29 cellular contexts compared by ENCODE assay signal in genomic region chr6:81648502-81648901, GRCh38.
"Had no signal": no experiment of that assay in that cellular context is flagged by ENCODE, and none has a peak within 500 bp of the region (broad histone marks: within the 10 kb centered on the region; RNA-seq: fewer than 3 reads in every experiment).

No MANE protein-coding gene starts in this region.

- H3K27ac Mint-ChIP-seq: dendritic cell treated with granulocyte-macrophage colony-stimulating factor and Interleukin-4, amounts not matched to agents 40 ng/mL and 50 ng/mL, for 4 days; effector memory CD8-positive, alpha-beta T cell; endodermal cell had no signal

- H3K27ac ChIP-seq: coronary artery, dorsolateral prefrontal cortex, epithelial cell of prostate, esophagus muscularis mucosa, esophagus squamous epithelium, foreskin keratinocyte, gastrocnemius medialis, gastroesophageal sphincter, heart left ventricle, heart right ventricle, hepatocyte had no signal

- DNase-seq: cortex of kidney; dermis blood vessel endothelial cell; dorsolateral prefrontal cortex; effector CD4-positive, alpha-beta T cell; effector CD8-positive, alpha-beta T cell; effector memory CD4-positive, alpha-beta T cell; effector memory CD8-positive, alpha-beta T cell; endodermal cell; erythroblast; esophagus squamous epithelium; foreskin fibroblast; foreskin keratinocyte; foreskin melanocyte; gastrocnemius medialis; glutamatergic neuron; head of caudate nucleus; heart left ventricle; heart right ventricle; hippocampal formation had no signal

- ATAC-seq: effector memory CD8-positive, alpha-beta T cell; esophagus mucosa; foreskin keratinocyte; gastrocnemius medialis; gastroesophageal sphincter; heart left ventricle; heart right ventricle had no signal

- H3K9me3 Mint-ChIP-seq: dendritic cell treated with granulocyte-macrophage colony-stimulating factor and Interleukin-4, amounts not matched to agents 40 ng/mL and 50 ng/mL, for 4 days; endodermal cell had no signal

- H3K4me1 ChIP-seq: esophagus muscularis mucosa, esophagus squamous epithelium, foreskin keratinocyte, gastrocnemius medialis, gastroesophageal sphincter, heart left ventricle, heart right ventricle had no signal

- H3K79me2 ChIP-seq: hepatocyte had no signal

- H3K36me3 ChIP-seq: esophagus muscularis mucosa, esophagus squamous epithelium, gastrocnemius medialis, gastroesophageal sphincter, heart left ventricle, heart right ventricle had no signal

- H3K4me2 ChIP-seq: hepatocyte had no signal

- FAIRE-seq: endometrium, endothelial cell of umbilical vein, frontal cortex had no signal

- H3K9me3 ChIP-seq: esophagus muscularis mucosa, esophagus squamous epithelium, gastrocnemius medialis, gastroesophageal sphincter, heart left ventricle had no signal

- H3K4me3 Mint-ChIP-seq: dendritic cell treated with granulocyte-macrophage colony-stimulating factor and Interleukin-4, amounts not matched to agents 40 ng/mL and 50 ng/mL, for 4 days; effector memory CD8-positive, alpha-beta T cell; endodermal cell had no signal

- H3K4me3 ChIP-seq: coronary artery, dorsolateral prefrontal cortex, esophagus muscularis mucosa, esophagus squamous epithelium, gastrocnemius medialis, gastroesophageal sphincter, heart left ventricle, heart right ventricle, hepatocyte had no signal

- H2AFZ ChIP-seq: hepatocyte had no signal

- H3K27me3 ChIP-seq: dorsolateral prefrontal cortex, esophagus muscularis mucosa, esophagus squamous epithelium, foreskin keratinocyte, gastrocnemius medialis, gastroesophageal sphincter, heart left ventricle, heart right ventricle, hepatocyte had no signal

- H3K27me3 Mint-ChIP-seq: dendritic cell treated with granulocyte-macrophage colony-stimulating factor and Interleukin-4, amounts not matched to agents 40 ng/mL and 50 ng/mL, for 4 days; effector memory CD8-positive, alpha-beta T cell had no signal
